ENCODE assay signal across 29 cellular contexts in genomic region chr22:22683668-22684361, GRCh38. TPM values are rescaled to one million over a fixed set of nuclear protein-coding genes. Genes with fewer than 3 reads are reported as not detected.
"Had no signal": no experiment of that assay in that cellular context is flagged by ENCODE, and none has a peak within 500 bp of the region (broad histone marks: within the 10 kb centered on the region; RNA-seq: fewer than 3 reads in every experiment).

No MANE protein-coding gene starts in this region.

- H3K27ac Mint-ChIP-seq: activated B cell treated with CpG ODN at 0.5 μM for 24 hours; activated CD8-positive, alpha-beta memory T cell treated with anti-CD3 and anti-CD28 coated beads, Interleukin-2, amount 10 ng/mL, durations not matched to agents 7 days and 5 days; activated CD8-positive, alpha-beta T cell treated with anti-CD3 and anti-CD28 coated beads, Interleukin-2, amount 10 ng/mL, durations not matched to agents 7 days and 5 days; activated naive CD4-positive, alpha-beta T cell treated with anti-CD3 and anti-CD28 coated beads, Interleukin-2, amount 50 U/mL, for 72 hours; mesothelial cell of epicardium; T-cell had no signal

- H3K36me3 Mint-ChIP-seq: activated CD8-positive, alpha-beta memory T cell treated with anti-CD3 and anti-CD28 coated beads, Interleukin-2, amount 10 ng/mL, durations not matched to agents 7 days and 5 days; activated naive CD4-positive, alpha-beta T cell treated with anti-CD3 and anti-CD28 coated beads, Interleukin-2, amount 50 U/mL, for 72 hours; mesothelial cell of epicardium; naive B cell; T-cell had no signal

- H3K27me3 Mint-ChIP-seq: activated B cell treated with CpG ODN at 0.5 μM for 24 hours; activated CD8-positive, alpha-beta memory T cell treated with anti-CD3 and anti-CD28 coated beads, Interleukin-2, amount 10 ng/mL, durations not matched to agents 7 days and 5 days; naive B cell; T-cell had no signal

- H3K9me3 ChIP-seq: adrenal gland, body of pancreas, gastrocnemius medialis, left ventricle myocardium inferior, right atrium auricular region, suprapubic skin, tibial artery had no signal

- H3K4me3 Mint-ChIP-seq: activated B cell treated with CpG ODN at 0.5 μM for 24 hours; activated CD8-positive, alpha-beta memory T cell treated with anti-CD3 and anti-CD28 coated beads, Interleukin-2, amount 10 ng/mL, durations not matched to agents 7 days and 5 days; activated CD8-positive, alpha-beta T cell treated with anti-CD3 and anti-CD28 coated beads, Interleukin-2, amount 10 ng/mL, durations not matched to agents 7 days and 5 days; mesothelial cell of epicardium; T-cell had no signal

- H3K4me3 ChIP-seq: adrenal gland, body of pancreas, coronary artery, dorsolateral prefrontal cortex, gastrocnemius medialis, left ventricle myocardium inferior, right atrium auricular region, suprapubic skin, tibial artery had no signal

- H3K27ac ChIP-seq: adrenal gland, body of pancreas, coronary artery, dorsolateral prefrontal cortex, gastrocnemius medialis, left ventricle myocardium inferior, right atrium auricular region, suprapubic skin, tibial artery had no signal

- H3K9me3 Mint-ChIP-seq: activated B cell treated with CpG ODN at 0.5 μM for 24 hours; activated naive CD4-positive, alpha-beta T cell treated with anti-CD3 and anti-CD28 coated beads, Interleukin-2, amount 50 U/mL, for 72 hours; mesothelial cell of epicardium; naive B cell had no signal

- H3K36me3 ChIP-seq: adrenal gland, gastrocnemius medialis, left ventricle myocardium inferior, right atrium auricular region, suprapubic skin, tibial artery had no signal

- H3K27me3 ChIP-seq: adrenal gland, body of pancreas, gastrocnemius medialis, right atrium auricular region, tibial artery had no signal

- DNase-seq: activated B cell treated with CpG ODN at 0.5 μM for 24 hours; activated CD8-positive, alpha-beta memory T cell treated with anti-CD3 and anti-CD28 coated beads, Interleukin-2, amount 10 ng/mL, durations not matched to agents 7 days and 5 days; activated CD8-positive, alpha-beta T cell treated with anti-CD3 and anti-CD28 coated beads, Interleukin-2, amount 10 ng/mL, durations not matched to agents 7 days and 5 days; activated gamma-delta T cell treated with Interleukin-2 at 50 U/mL for 16 hours; adrenal gland; aorta; body of pancreas; cerebellar nuclear complex; effector memory CD4-positive, alpha-beta T cell; erythroblast; gastrocnemius medialis; glutamatergic neuron; islet precursor cell; left ventricle myocardium inferior; naive B cell; stimulated activated naive CD4-positive, alpha-beta T cell; T-cell had no signal

- H3K4me1 ChIP-seq: body of pancreas, gastrocnemius medialis, right atrium auricular region, suprapubic skin, tibial artery had no signal

RNA-seq across cellular contexts. Expression of gene GGTLC2, which starts 39.4 kb away (rescaled TPM):
- total RNA-seq: activated B cell treated with CpG ODN at 0.5 μM for 24 hours; activated CD8-positive, alpha-beta memory T cell treated with anti-CD3 and anti-CD28 coated beads, Interleukin-2, amount 10 ng/mL, durations not matched to agents 7 days and 5 days; activated CD8-positive, alpha-beta T cell treated with anti-CD3 and anti-CD28 coated beads, Interleukin-2, amount 10 ng/mL, durations not matched to agents 7 days and 5 days; activated naive CD4-positive, alpha-beta T cell treated with anti-CD3 and anti-CD28 coated beads, Interleukin-2, amount 50 U/mL, for 72 hours; adrenal gland; aorta; body of pancreas; gastrocnemius medialis; left ventricle myocardium inferior; lung microvascular endothelial cell; mesothelial cell of epicardium; occipital lobe; pulmonary artery endothelial cell; right atrium auricular region; suprapubic skin; T-cell; T-helper 2 cell treated with Interferon-gamma antibody and Interleukin-4, amounts not matched to agents 100 ng/mL and 5 ng/mL, for 36 hours; ureter had no signal
